ENCODE assay signal across 23 cellular contexts in the genomic region with DNA sequence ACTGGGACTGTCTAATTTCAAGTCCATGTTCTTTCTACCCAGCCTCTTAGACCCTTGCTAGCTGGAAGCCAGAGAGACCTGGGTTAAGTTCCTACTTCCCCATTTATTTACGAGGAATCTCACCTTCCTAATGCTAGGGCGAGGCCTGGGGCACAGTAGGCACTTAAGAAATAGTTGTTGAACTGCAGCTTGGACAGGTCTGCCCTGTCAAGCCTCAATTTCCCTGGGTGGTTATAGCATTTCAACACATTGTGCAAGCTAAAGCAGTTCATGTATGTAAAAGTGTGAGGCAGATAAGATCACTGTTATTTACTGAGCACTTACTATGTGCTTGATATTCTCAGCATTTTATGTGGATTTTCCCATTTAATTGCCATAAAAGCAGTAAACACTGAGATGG. TPM values are rescaled to one million over a fixed set of nuclear protein-coding genes. Genes with fewer than 3 reads are reported as not detected.
DNase-seq lines count a peak whose midpoint lies in the region; ATAC-seq and TF ChIP-seq lines count a peak whose summit lies in the region.
"Had no signal": no experiment of that assay in that cellular context is flagged by ENCODE, and none has a peak within 500 bp of the region (broad histone marks: within the 10 kb centered on the region; RNA-seq: fewer than 3 reads in every experiment).

No MANE protein-coding gene starts in this region.

- H3K14ac ChIP-seq in trophoblast cell (ENCODE audit: low read length) = no peak overlapping the region

- H3K27ac ChIP-seq in SK-N-SH (ENCODE audit: low read depth in 2 of 2, low read length in 1 of 2) = peak overlapping the region; percentile 54 to 99; a peak in 2 of 4 replicates
- H3K27ac ChIP-seq in trophoblast cell (ENCODE audit: low read depth, low read length) = no peak overlapping the region
- peak overlapping the region; percentile 39 to 73 (median 62) for H3K27ac ChIP-seq in transverse colon
- H3K27ac ChIP-seq: 22Rv1, neural progenitor cell, psoas muscle, VCaP had no signal

- H3K9me3 ChIP-seq in SK-N-SH (no peaks in the 10 kb centered on the region), trophoblast cell (ENCODE audit: insufficient read depth, low read depth, low read length) (no peaks in the 10 kb centered on the region), transverse colon (no peaks in the 10 kb centered on the region)
- H3K9me3 ChIP-seq: psoas muscle had no signal

- peak overlapping the region; percentile 50 for H4K91ac ChIP-seq in trophoblast cell (ENCODE audit: low read depth, low read length)

- H3K4me3 ChIP-seq in SK-N-SH (ENCODE audit: low read depth in 2 of 2, low read length in 1 of 2) (no peak overlapping the region), trophoblast cell (ENCODE audit: low read depth, low read length) (no peak overlapping the region), transverse colon (no peak overlapping the region)
- H3K4me3 ChIP-seq: hepatocyte, neural progenitor cell, psoas muscle had no signal

- H3K9ac ChIP-seq in SK-N-SH (no peak overlapping the region), trophoblast cell (ENCODE audit: low read length) (no peak overlapping the region)
- H3K9ac ChIP-seq: neural progenitor cell had no signal

- H3K23ac ChIP-seq in trophoblast cell (ENCODE audit: low read length) = no peak overlapping the region

- in situ Hi-C loops in transverse colon (cut with MboI; ENCODE audit: low pct_ligation_motif_present in 1 of 4, low pct_unique_long_range_greater_than_20kb in 1 of 4, low sequenced_read_pairs in 3 of 4) = loop anchor here in 1 of 4 donors (25.0 kb wide), 1 partner anchor 412 kb away; no protein-coding TSS in a partner anchor

- H2AFZ ChIP-seq in SK-N-SH (ENCODE audit: low read depth) (no peak overlapping the region), trophoblast cell (ENCODE audit: insufficient read depth, low read length, poor library complexity) (no peak overlapping the region)
- H2AFZ ChIP-seq: hepatocyte, neural progenitor cell had no signal

- DNase-seq in SK-N-SH (no peak), trophoblast cell (peak in 1 of 2 donors; percentile 56), transverse colon (no peak), activated gamma-delta T cell treated with Interleukin-2 at 50 U/mL for 16 hours (no peak), WTC11 (ENCODE audit: low spot score) (no peak)
- DNase-seq in effector memory CD8-positive, alpha-beta T cell = no peak
- no peak for DNase-seq in activated CD8-positive, alpha-beta memory T cell treated with anti-CD3 and anti-CD28 coated beads, Interleukin-2, amount 50 U/mL, for 48 hours
- DNase-seq: activated CD4-positive, alpha-beta T cell treated with anti-CD3 and anti-CD28 coated beads, Interleukin-2, amount 50 U/mL, for 1 hour; foreskin fibroblast; NCI-H1092 treated with DMSO at 0.1 percent for 48 hours; NCI-H187 treated with DMSO at 0.1 percent for 48 hours; psoas muscle; RPMI8226; stimulated activated CD4-positive, alpha-beta T cell treated with anti-CD3 and anti-CD28 coated beads, Interleukin-2, amount 100 ng/mL, for 48 hours had no signal

- H3K18ac ChIP-seq in trophoblast cell (ENCODE audit: low read length) = no peak overlapping the region

- no peak overlapping the region for H3K4me3 Mint-ChIP-seq in effector memory CD8-positive, alpha-beta T cell
- no peak overlapping the region for H3K4me3 Mint-ChIP-seq in WTC11
- H3K4me3 Mint-ChIP-seq: neural progenitor cell; stimulated activated memory B cell treated with anti-CD40 and anti-IgM and Interleukin-4, amounts not matched to agents 10 μg/mL and 1 μg/mL and 100 μg/mL, for 72 hours had no signal

- no peak overlapping the region for H4K12ac ChIP-seq in trophoblast cell (ENCODE audit: low read depth, low read length)

- H2AK5ac ChIP-seq in trophoblast cell (ENCODE audit: low read length) = no peak overlapping the region

- TF ChIP-seq RAD21 in SK-N-SH (IDR thresholded peaks at IDR 0.05; ENCODE audit: low read length) = no peak

- H2BK12ac ChIP-seq in trophoblast cell (ENCODE audit: low read length) = peak overlapping the region; percentile 34

- ATAC-seq in SK-N-SH treated with all-trans-retinoic acid at 6 μM for 48 hours (no peak), WTC11 (no peak)
- ATAC-seq in effector memory CD8-positive, alpha-beta T cell (replicated peaks) = no peak
- ATAC-seq: psoas muscle; stimulated activated memory B cell treated with anti-CD40 and anti-IgM and Interleukin-4, amounts not matched to agents 10 μg/mL and 1 μg/mL and 100 μg/mL, for 72 hours had no signal

- H3K4me2 ChIP-seq in SK-N-SH (no peak overlapping the region), trophoblast cell (ENCODE audit: low read length) (no peak overlapping the region)
- H3K4me2 ChIP-seq: hepatocyte, neural progenitor cell had no signal

- peaks cover 7% of the 10 kb centered on the region for H3F3A ChIP-seq in SK-N-SH (replicated peaks; ENCODE audit: insufficient read depth)

- peaks cover 4% of the 10 kb centered on the region for H3K79me1 ChIP-seq in trophoblast cell (ENCODE audit: low read length)

- CTCF ChIA-PET in SK-N-SH (lab: Yijun Ruan, JAX) (interaction anchor here (0.6 to 7.4 kb wide), 8 partner anchors 12 to 466 kb away, joined by 3 to 45 read pairs (median 6); a partner anchor contains a TSS), WTC11 (lab: Charles Lee) (interaction anchor here (0.6 to 1.1 kb wide), 2 partner anchors 11 to 187 kb away, joined by 3 to 4 read pairs; no protein-coding TSS in a partner anchor)

- no peak overlapping the region for H2BK5ac ChIP-seq in trophoblast cell (ENCODE audit: low read depth, low read length, poor library complexity)

- WGBS in SK-N-SH (ENCODE audit: low lambda C conversion rate) = 100% methylated on average over 2 of the region's 2 CpGs
- WGBS in trophoblast cell (ENCODE audit: extremely low coverage, insufficient coverage, insufficient read length) = no CpG with 5 or more reads among the region's 2 CpGs
- 84 to 100% methylated on average over 1 to 2 of the region's 2 CpGs for WGBS in transverse colon (ENCODE audit: low coverage in 1 of 2), 2 donors

- no peak overlapping the region for H4K8ac ChIP-seq in trophoblast cell (ENCODE audit: low read depth, low read length)

- peaks cover 97% of the 10 kb centered on the region for H4K20me1 ChIP-seq in SK-N-SH (ENCODE audit: insufficient read depth)

- TF ChIP-seq EP300 in SK-N-SH (IDR thresholded peaks at IDR 0.05; ENCODE audit: borderline replicate concordance in 1 of 2, low read depth in 1 of 2, low read length in 1 of 2) (no peak), transverse colon (IDR thresholded peaks at IDR 0.05; ENCODE audit: low read depth) (no peak)

- H3K36me3 ChIP-seq in SK-N-SH (replicated peaks in 1 of 2; ENCODE audit: control insufficient read depth in 1 of 2, insufficient read depth in 2 of 2, low read length in 1 of 2) = peaks cover 44 to 46% of the 10 kb centered on the region in 2 experiments
- no peaks in the 10 kb centered on the region for H3K36me3 ChIP-seq in trophoblast cell (ENCODE audit: control insufficient read depth in 1 of 2, insufficient read depth in 2 of 2, low read length in 2 of 2)
- H3K36me3 ChIP-seq in transverse colon = no peaks in the 10 kb centered on the region
- H3K36me3 ChIP-seq: neural progenitor cell had no signal

- intact Hi-C loops in transverse colon (cut with DNase I; ENCODE audit: low total_unique reads) = no loop called here

- TF ChIP-seq POLR2A in transverse colon (IDR thresholded peaks at IDR 0.05) = no peak

- H3K27me3 Mint-ChIP-seq in effector memory CD8-positive, alpha-beta T cell = no peaks in the 10 kb centered on the region
- H3K27me3 Mint-ChIP-seq in WTC11 (ENCODE audit: low read depth) = no peaks in the 10 kb centered on the region; the same call in 1 of the 2 replicates
- H3K27me3 Mint-ChIP-seq: activated T-helper 17 cell treated with anti-CD3 and anti-CD28 coated beads, Interleukin-2, amount 50 U/mL, for 72 hours; central memory CD8-positive, alpha-beta T cell had no signal

- H3K4me1 ChIP-seq in SK-N-SH (ENCODE audit: control insufficient read depth in 1 of 2, insufficient read depth in 2 of 2, low read depth in 1 of 2, low read length in 1 of 2) (peaks cover 15 to 88% of the 10 kb centered on the region in 2 experiments; a peak in 3 of 4 replicates), trophoblast cell (ENCODE audit: control insufficient read depth in 1 of 2, insufficient read depth in 2 of 2, low read length in 2 of 2) (peaks cover 11 to 14% of the 10 kb centered on the region in 2 experiments), transverse colon (peaks cover 0 to 20% (median 6%) of the 10 kb centered on the region in 4 donors)
- H3K4me1 ChIP-seq: neural progenitor cell, psoas muscle had no signal

- H2BK120ac ChIP-seq in trophoblast cell (ENCODE audit: insufficient read depth, low read length, poor library complexity) = no peak overlapping the region

- no peak overlapping the region for H3K4ac ChIP-seq in trophoblast cell (ENCODE audit: low read depth, low read length)

- H3K79me2 ChIP-seq in SK-N-SH (ENCODE audit: insufficient read depth) (peaks cover 100% of the 10 kb centered on the region), trophoblast cell (ENCODE audit: control insufficient read depth, insufficient read depth, low read length, poor library complexity) (no peaks in the 10 kb centered on the region)
- H3K79me2 ChIP-seq: hepatocyte had no signal

- H3K9me2 ChIP-seq in SK-N-SH = no peaks in the 10 kb centered on the region

- no peaks in the 10 kb centered on the region for H3K9me3 Mint-ChIP-seq in effector memory CD8-positive, alpha-beta T cell
- no peaks in the 10 kb centered on the region for H3K9me3 Mint-ChIP-seq in WTC11
- H3K9me3 Mint-ChIP-seq: activated naive CD4-positive, alpha-beta T cell treated with anti-CD3 and anti-CD28 coated beads, Interleukin-2, amount 50 U/mL, for 72 hours; activated T-helper 17 cell treated with anti-CD3 and anti-CD28 coated beads, Interleukin-2, amount 50 U/mL, for 72 hours; central memory CD8-positive, alpha-beta T cell; neural progenitor cell; stimulated activated memory B cell treated with anti-CD40 and anti-IgM and Interleukin-4, amounts not matched to agents 10 μg/mL and 1 μg/mL and 100 μg/mL, for 72 hours had no signal

- POLR2A ChIA-PET in SK-N-SH (lab: Yijun Ruan, JAX) = interaction anchor here (1.7 to 3.4 kb wide), 5 partner anchors 10 to 165 kb away, joined by 9 to 26 read pairs (median 12); no protein-coding TSS in a partner anchor
- POLR2A ChIA-PET in WTC11 (lab: Charles Lee) = no interaction called here

- H3K27me3 ChIP-seq in SK-N-SH (ENCODE audit: insufficient read depth) = no peaks in the 10 kb centered on the region
- H3K27me3 ChIP-seq in trophoblast cell (ENCODE audit: insufficient read depth, low read length) = no peaks in the 10 kb centered on the region
- no peaks in the 10 kb centered on the region for H3K27me3 ChIP-seq in transverse colon
- H3K27me3 ChIP-seq: hepatocyte, neural progenitor cell had no signal

- H3K27ac Mint-ChIP-seq in effector memory CD8-positive, alpha-beta T cell = peak overlapping the region; percentile 29 to 94
- H3K27ac Mint-ChIP-seq in WTC11 = no peak overlapping the region
- H3K27ac Mint-ChIP-seq: neural progenitor cell; stimulated activated memory B cell treated with anti-CD40 and anti-IgM and Interleukin-4, amounts not matched to agents 10 μg/mL and 1 μg/mL and 100 μg/mL, for 72 hours had no signal

- no peak for TF ChIP-seq CTCF in SK-N-SH (IDR thresholded peaks at IDR 0.05)
- TF ChIP-seq CTCF in transverse colon (IDR thresholded peaks at IDR 0.05) = no peak
- TF ChIP-seq CTCF in WTC11 (IDR thresholded peaks at IDR 0.05) = no peak

- H3K4me1 Mint-ChIP-seq in effector memory CD8-positive, alpha-beta T cell (ENCODE audit: low read depth in 2 of 2) = peaks cover 22 to 24% of the 10 kb centered on the region in 2 donors
- peaks cover 3% of the 10 kb centered on the region; the same call in 1 of the 2 replicates for H3K4me1 Mint-ChIP-seq in WTC11
- H3K4me1 Mint-ChIP-seq: stimulated activated memory B cell treated with anti-CD40 and anti-IgM and Interleukin-4, amounts not matched to agents 10 μg/mL and 1 μg/mL and 100 μg/mL, for 72 hours had no signal

- H3K36me3 Mint-ChIP-seq in effector memory CD8-positive, alpha-beta T cell (ENCODE audit: insufficient read depth) = no peaks in the 10 kb centered on the region
- no peaks in the 10 kb centered on the region for H3K36me3 Mint-ChIP-seq in WTC11
- H3K36me3 Mint-ChIP-seq: activated naive CD4-positive, alpha-beta T cell treated with anti-CD3 and anti-CD28 coated beads, Interleukin-2, amount 50 U/mL, for 72 hours; stimulated activated memory B cell treated with anti-CD40 and anti-IgM and Interleukin-4, amounts not matched to agents 10 μg/mL and 1 μg/mL and 100 μg/mL, for 72 hours had no signal

RNA-seq across cellular contexts. Expression of a gene that starts 12.1 kb away (rescaled TPM):
- 19.0 and 26.2 TPM in 2 replicates for polyA plus RNA-seq in SK-N-SH (2012; rRNA removed)
- 12.8 and 16.1 TPM in 2 replicates for polyA plus RNA-seq in SK-N-SH (2012; cell fraction: cytosol; rRNA removed)
- polyA plus RNA-seq in SK-N-SH (2012; cell fraction: nucleus; rRNA removed) = 106 and 129 TPM in 2 replicates
- 36.1 and 37.2 TPM in 2 replicates for polyA plus RNA-seq in trophoblast cell (2013)
- total RNA-seq in transverse colon = 10 to 100 TPM in 3 of 4 donors, 1 to 10 TPM in 1; 9.6 to 40.0 (median 23.1) TPM
- 41.8 to 44.5 TPM (median 42.8 TPM) in 3 replicates for total RNA-seq in WTC11 (2021)
